ENCODE assay signal across 8 cellular contexts in the genomic region with DNA sequence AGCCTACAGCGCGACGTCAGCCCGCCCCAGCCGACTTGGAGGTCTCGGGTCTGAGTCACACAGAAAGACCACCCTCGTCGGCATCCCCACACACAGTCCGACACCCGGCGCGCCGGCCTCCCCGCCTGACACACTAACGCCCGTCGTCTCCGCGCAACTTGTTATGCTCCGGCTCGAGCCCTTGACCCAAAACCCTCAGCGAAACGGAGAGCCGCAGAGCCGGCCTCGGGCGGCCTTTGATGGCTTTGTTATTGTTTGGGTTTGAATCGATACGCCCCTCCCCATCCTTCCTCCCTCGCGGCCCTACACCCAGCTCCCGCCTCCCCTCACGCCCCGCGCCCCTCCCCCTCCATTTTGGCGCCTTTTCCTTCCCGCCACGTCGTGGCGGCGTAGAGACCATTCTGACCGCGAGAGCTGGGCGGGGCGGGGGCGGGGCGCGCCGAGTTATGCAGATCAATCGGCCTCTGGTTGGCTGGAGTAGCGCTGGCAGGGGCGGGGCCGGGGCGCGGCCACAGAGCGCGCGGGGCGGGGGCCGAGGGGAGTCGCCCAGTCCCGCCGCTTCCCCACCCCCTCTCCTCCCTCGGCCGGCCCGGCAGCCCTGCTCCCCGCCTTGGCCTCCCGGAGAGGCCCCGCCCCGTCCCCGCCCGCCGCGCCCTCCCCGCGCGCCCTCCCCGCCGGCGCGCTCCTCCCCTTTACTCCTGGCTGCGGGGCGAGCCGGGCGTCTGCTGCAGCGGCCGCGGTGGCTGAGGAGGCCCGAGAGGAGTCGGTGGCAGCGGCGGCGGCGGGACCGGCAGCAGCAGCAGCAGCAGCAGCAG. TPM values are rescaled to one million over a fixed set of nuclear protein-coding genes. Genes with fewer than 3 reads are reported as not detected.
DNase-seq lines count a peak whose midpoint lies in the region; ATAC-seq and TF ChIP-seq lines count a peak whose summit lies in the region.

Gene PIM1 (plus strand): TSS at position 695 of the 815 bp plus-strand sequence. CDS start 424 bp downstream, outside the sequence.

- no peak for TF ChIP-seq EP300 in Ishikawa (IDR thresholded peaks at IDR 0.05; ENCODE audit: borderline replicate concordance)

- peaks cover 61% of the 10 kb centered on the region for H3F3A ChIP-seq in PC-9 (ENCODE audit: insufficient read depth, low read depth)

- H3K9me3 ChIP-seq in PC-9 (ENCODE audit: insufficient read depth, low read depth): no peaks in the 10 kb centered on the region
- H3K9me3 ChIP-seq in mucosa of rectum (ENCODE audit: control insufficient read depth in 2 of 2, low read length in 2 of 2): no peaks in the 10 kb centered on the region

- no peak within 1 kb of the TSS; the same call in 1 of the 2 replicates for H2AFZ ChIP-seq in PC-9

- H3K27ac ChIP-seq in PC-9: peak within 1 kb of the TSS; percentile 97
- peak within 1 kb of the TSS; percentile 91 to 95 for H3K27ac ChIP-seq in mucosa of rectum (ENCODE audit: low read depth in 2 of 2, low read length in 2 of 2)

- peak; percentile 60 for ATAC-seq in GM21529 (IDR thresholded peaks at IDR 0.05; ENCODE audit: unreplicated experiment)

- H4K20me1 ChIP-seq in PC-9 (ENCODE audit: insufficient read depth): peaks cover 23% of the 10 kb centered on the region

- peaks cover 30% of the 10 kb centered on the region for H3K36me3 ChIP-seq in PC-9 (ENCODE audit: low read depth)
- peaks cover 20 to 24% of the 10 kb centered on the region in 2 donors for H3K36me3 ChIP-seq in mucosa of rectum (ENCODE audit: control insufficient read depth in 2 of 2, insufficient read depth in 2 of 2, low read length in 2 of 2)

- no peak for TF ChIP-seq CTCF in PC-9 (conservative IDR thresholded peaks at IDR 0.05)
- no peak for TF ChIP-seq CTCF in epithelial cell of proximal tubule (conservative IDR thresholded peaks at IDR 0.05; ENCODE audit: low read depth, low read length)

- peak within 1 kb of the TSS; percentile 64 for H3K4me3 ChIP-seq in PC-9
- peak within 1 kb of the TSS; percentile 94 for H3K4me3 ChIP-seq in epithelial cell of proximal tubule (ENCODE audit: low read depth, low read length)
- peak within 1 kb of the TSS; percentile 87 to 92 for H3K4me3 ChIP-seq in mucosa of rectum (ENCODE audit: low read length in 2 of 2)

- intact Hi-C loops in PC-9 (cut with micrococcal nuclease; ENCODE audit: unreplicated experiment): loop anchor here (1.0 kb wide), 1 partner anchor 32 kb away; no protein-coding TSS in a partner anchor

- H3K27me3 ChIP-seq in PC-9 (ENCODE audit: insufficient read depth, low read depth): no peaks in the 10 kb centered on the region
- H3K27me3 ChIP-seq in mucosa of rectum (ENCODE audit: control insufficient read depth in 2 of 2, insufficient read depth in 2 of 2, low read length in 2 of 2): no peaks in the 10 kb centered on the region

- H3K79me2 ChIP-seq in PC-9 (ENCODE audit: low read depth): peaks cover 39% of the 10 kb centered on the region

- POLR2A ChIA-PET in PC-9 (lab: Charles Lee; ENCODE audit: unreplicated experiment): interaction anchor here (0.6 to 1.5 kb wide), 11 partner anchors 21 to 657 kb away, joined by 3 to 26 read pairs (median 6); no protein-coding TSS in a partner anchor

- peak within 1 kb of the TSS; percentile 91 for H3K4me2 ChIP-seq in PC-9

- CTCF ChIA-PET in PC-9 (lab: Charles Lee): interaction anchor here (0.6 to 1.0 kb wide), 3 partner anchors 38 to 152 kb away, joined by 3 to 4 read pairs (median 3); no protein-coding TSS in a partner anchor

- peak; percentile 6; the same call in 1 of the 2 replicates for TF ChIP-seq RAD21 in Ishikawa (IDR thresholded peaks at IDR 0.05; ENCODE audit: low read depth)

- peak within 1 kb of the TSS; percentile 92 to 94 for H3K9ac ChIP-seq in mucosa of rectum (ENCODE audit: low read depth in 1 of 2, low read length in 2 of 2)

- DNase-seq in DMS 273 (lab: John Stamatoyannopoulos, UW; ENCODE audit: unreplicated experiment): peak; percentile 99
- DNase-seq in PC-9: peak; percentile 90 to 95
- DNase-seq in activated T-cell treated with anti-CD3 and anti-CD28 coated beads, Interleukin-2, amount 50 U/mL, for 1 hour: peak; percentile 99
- DNase-seq in epithelial cell of proximal tubule (ENCODE audit: low read depth): peak; percentile 16
- peak; percentile 96 to 99 for DNase-seq in stimulated activated CD8-positive, alpha-beta memory T cell treated with anti-CD3 and anti-CD28 coated beads, Interleukin-4, amount 100 ng/mL, for 4 hours (ENCODE audit: low read depth in 2 of 2, low spot score in 1 of 2)

- H3K4me1 ChIP-seq in PC-9 (replicated peaks; ENCODE audit: insufficient read depth) (peaks cover 42% of the 10 kb centered on the region), mucosa of rectum (ENCODE audit: control insufficient read depth in 2 of 2, insufficient read depth in 2 of 2, low read length in 2 of 2) (peaks cover 26 to 27% of the 10 kb centered on the region in 2 donors)

- H3K9me2 ChIP-seq in PC-9 (ENCODE audit: insufficient read depth): no peaks in the 10 kb centered on the region

- BruUV-seq in PC-9 (replicated peaks; lab: Mats Ljungman, UMichigan): no TSS peak

TF ChIP-seq in Ishikawa, 13 proteins besides CTCF, POLR2A, EP300 and RAD21:
- no peak for TF ChIP-seq EGR1 (IDR thresholded peaks at IDR 0.05)
- TF ChIP-seq ZBTB7A (IDR thresholded peaks at IDR 0.05; ENCODE audit: low read depth): no peak; the same call in 1 of the 2 replicates
- TF ChIP-seq NFIC (IDR thresholded peaks at IDR 0.05): no peak
- TF ChIP-seq FOXM1 (IDR thresholded peaks at IDR 0.05; ENCODE audit: borderline replicate concordance, low read depth): peak; percentile 93
- peak; percentile 65; the same call in 1 of the 2 replicates for TF ChIP-seq MAX (IDR thresholded peaks at IDR 0.05)
- TF ChIP-seq CEBPB (IDR thresholded peaks at IDR 0.05): no peak
- 0 out of 2 replicates have a peak, but pooled peaks have one; percentile 46 for TF ChIP-seq CREB1 (IDR thresholded peaks at IDR 0.05; ENCODE audit: low read depth)
- TF ChIP-seq TEAD4 (IDR thresholded peaks at IDR 0.05): no peak

RNA-seq across cellular contexts. Expression of gene PIM1, which starts in this region (rescaled TPM):
- total RNA-seq in PC-9 (2021): 51.0 and 60.3 TPM in 2 replicates
- total RNA-seq in epithelial cell of proximal tubule: 20.9 and 25.9 TPM in 2 replicates

Comparison
In these comparisons a context has a peak if more than half of its experiments do, and no peak if none do; other contexts are left out.
1. Peak in every context shown above with its lines: DNase-seq, ATAC-seq, H3K4me3 ChIP-seq and H3K27ac ChIP-seq.
2. DNase-seq: peak in every context shown above with its lines; median percentile 99 in DMS 273; 99 in activated T-cell treated with anti-CD3 and anti-CD28 coated beads, Interleukin-2, amount 50 U/mL, for 1 hour; 98 in stimulated activated CD8-positive, alpha-beta memory T cell treated with anti-CD3 and anti-CD28 coated beads, Interleukin-4, amount 100 ng/mL, for 4 hours; 92 in PC-9; 16 in epithelial cell of proximal tubule.